In the genomic region with DNA sequence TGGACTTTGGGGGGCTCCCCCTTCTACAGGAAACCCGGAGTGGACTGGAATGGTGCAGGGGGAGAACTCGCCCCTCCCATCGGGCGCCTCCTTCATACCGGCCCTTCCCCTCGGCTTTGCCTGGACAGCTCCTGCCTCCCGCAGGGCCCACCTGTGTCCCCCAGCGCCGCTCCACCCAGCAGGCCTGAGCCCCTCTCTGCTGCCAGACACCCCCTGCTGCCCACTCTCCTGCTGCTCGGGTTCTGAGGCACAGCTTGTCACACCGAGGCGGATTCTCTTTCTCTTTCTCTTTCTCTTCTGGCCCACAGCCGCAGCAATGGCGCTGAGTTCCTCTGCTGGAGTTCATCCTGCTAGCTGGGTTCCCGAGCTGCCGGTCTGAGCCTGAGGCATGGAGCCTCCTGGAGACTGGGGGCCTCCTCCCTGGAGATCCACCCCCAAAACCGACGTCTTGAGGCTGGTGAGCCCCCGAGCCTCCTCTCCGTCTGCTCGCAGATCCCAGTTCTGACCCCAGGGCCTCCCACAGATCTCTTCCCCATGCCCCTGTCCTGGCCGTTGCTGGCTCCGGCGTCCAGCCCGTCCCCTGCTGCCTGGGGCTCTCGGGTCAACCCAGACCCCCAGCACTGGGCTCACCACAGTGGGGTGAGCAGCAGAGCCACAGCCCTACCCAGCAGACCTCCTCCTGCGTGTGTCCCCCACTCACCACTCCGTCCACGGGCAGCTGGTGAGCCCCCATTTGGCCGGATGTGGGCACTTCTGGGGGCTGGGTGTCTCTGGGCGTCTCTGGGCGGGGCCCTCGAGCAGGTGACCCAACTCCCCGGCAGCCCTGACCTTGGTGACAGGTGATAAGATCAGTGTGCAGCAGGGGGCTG, we compare ENCODE assay signal across 8 cellular contexts. TPM values are rescaled to one million over a fixed set of nuclear protein-coding genes. Genes with fewer than 3 reads are reported as not detected.
DNase-seq lines count a peak whose midpoint lies in the region; ATAC-seq and TF ChIP-seq lines count a peak whose summit lies in the region.

A gene (plus strand): TSS at position 95 of the 869 bp plus-strand sequence. CDS start 294 bp downstream, at position 389.

- ATAC-seq in HG02938 (IDR thresholded peaks at IDR 0.05; ENCODE audit: unreplicated experiment): peak; percentile 53
- ATAC-seq in left ventricle myocardium superior: peak; percentile 57
- no peak for ATAC-seq in GM21723 (IDR thresholded peaks at IDR 0.05; ENCODE audit: unreplicated experiment)

- intact Hi-C loops in left ventricle myocardium superior (cut with micrococcal nuclease): no loop called here

- no peaks in the 10 kb centered on the region for H3K4me1 ChIP-seq in SJCRH30

- no peaks in the 10 kb centered on the region for H3K27me3 Mint-ChIP-seq in activated naive CD8-positive, alpha-beta T cell treated with anti-CD3 and anti-CD28 coated beads for 36 hours

- peaks cover 71% of the 10 kb centered on the region for H3K27me3 ChIP-seq in SJCRH30

- H3K27ac ChIP-seq in SJCRH30: no peak within 1 kb of the TSS

- H3K27ac Mint-ChIP-seq in activated naive CD8-positive, alpha-beta T cell treated with anti-CD3 and anti-CD28 coated beads for 36 hours: peak within 1 kb of the TSS; percentile 99

- peaks cover 10% of the 10 kb centered on the region for H3K36me3 Mint-ChIP-seq in activated naive CD8-positive, alpha-beta T cell treated with anti-CD3 and anti-CD28 coated beads for 36 hours

- H3K36me3 ChIP-seq in SJCRH30: no peaks in the 10 kb centered on the region

- H3K9me3 Mint-ChIP-seq in activated naive CD8-positive, alpha-beta T cell treated with anti-CD3 and anti-CD28 coated beads for 36 hours: no peaks in the 10 kb centered on the region

- DNase-seq in GM13977 (ENCODE audit: low spot score): peak; percentile 89
- no peak for DNase-seq in SJCRH30
- peak; percentile 82 for DNase-seq in activated naive CD8-positive, alpha-beta T cell treated with anti-CD3 and anti-CD28 coated beads for 36 hours
- DNase-seq in left ventricle myocardium superior: peak; percentile 63
- DNase-seq in stimulated activated CD4-positive, alpha-beta T cell treated with anti-CD3 and anti-CD28 coated beads, Interleukin-12 subunit alpha, Interleukin-12 subunit beta, amount 100 ng/mL, for 4 hours: peak; percentile 67
- no peak for DNase-seq in middle frontal gyrus (ENCODE audit: extremely low spot score, low spot score)

- in situ Hi-C loops in GM13977 (cut with MboI; ENCODE audit: low pct_unique_long_range_greater_than_20kb, low sequenced_read_pairs, unreplicated experiment): no loop called here

- peaks cover 22% of the 10 kb centered on the region for H3K4me1 Mint-ChIP-seq in activated naive CD8-positive, alpha-beta T cell treated with anti-CD3 and anti-CD28 coated beads for 36 hours

- TF ChIP-seq CTCF in GM13977 (IDR thresholded peaks at IDR 0.05; ENCODE audit: extremely low read depth, insufficient read depth, missing control alignments): peak; percentile 1

- H3K9me3 ChIP-seq in SJCRH30 (replicated peaks): no peaks in the 10 kb centered on the region

- peak within 1 kb of the TSS; percentile 7; the same call in 1 of the 2 replicates for H3K4me3 ChIP-seq in SJCRH30

- H3K4me3 Mint-ChIP-seq in activated naive CD8-positive, alpha-beta T cell treated with anti-CD3 and anti-CD28 coated beads for 36 hours: peak within 1 kb of the TSS; percentile 96

RNA-seq across cellular contexts. Expression of the gene that starts here (rescaled TPM):
- 0.51 TPM in 1 of 2 replicates, not detected in the other for total RNA-seq in SJCRH30 (2014; rRNA removed; shearing (Covaris generic))
- total RNA-seq in activated naive CD8-positive, alpha-beta T cell treated with anti-CD3 and anti-CD28 coated beads for 36 hours: 100 to 1,000 TPM in 1 of 2 experiments, 10 to 100 TPM in 1; 99.6 to 104 TPM
- total RNA-seq in left ventricle myocardium superior: 16.0 TPM

Comparison
In these comparisons a context has a peak if more than half of its experiments do, and no peak if none do; other contexts are left out.
1. RNA of the gene that starts here (total RNA-seq): 99.6 to 104 TPM in activated naive CD8-positive, alpha-beta T cell treated with anti-CD3 and anti-CD28 coated beads for 36 hours and 16.0 TPM in left ventricle myocardium superior (single experiment); 0.51 TPM in SJCRH30; every median in the first group is over 10 times any median in the second.
2. DNase-seq: peak in GM13977 (single experiment), activated naive CD8-positive, alpha-beta T cell treated with anti-CD3 and anti-CD28 coated beads for 36 hours (single experiment), left ventricle myocardium superior (single experiment) and stimulated activated CD4-positive, alpha-beta T cell treated with anti-CD3 and anti-CD28 coated beads, Interleukin-12 subunit alpha, Interleukin-12 subunit beta, amount 100 ng/mL, for 4 hours (single experiment); none in SJCRH30 (0 of 2) and middle frontal gyrus (single experiment).